Comparison of ENCODE assay signal across 21 cellular contexts in genomic region chr13:84563611-84564010, GRCh38.
DNase-seq lines count a peak whose midpoint lies in the region; ATAC-seq and TF ChIP-seq lines count a peak whose summit lies in the region.
"Had no signal": no experiment of that assay in that cellular context is flagged by ENCODE, and none has a peak within 500 bp of the region (broad histone marks: within the 10 kb centered on the region; RNA-seq: fewer than 3 reads in every experiment).

No MANE protein-coding gene starts in this region.

- no peaks in the 10 kb centered on the region for H3K27me3 ChIP-seq in GM23338 (ENCODE audit: insufficient read depth)
- H3K27me3 ChIP-seq in A673 (replicated peaks; ENCODE audit: insufficient read depth, low read depth, low read length, poor library complexity): no peaks in the 10 kb centered on the region
- H3K27me3 ChIP-seq: SJSA1 had no signal

- H3K4me2 ChIP-seq in GM23338: no peak overlapping the region

- no peak overlapping the region for H3K27ac ChIP-seq in GM23338 (ENCODE audit: low read depth)
- no peak overlapping the region for H3K27ac ChIP-seq in A673 (ENCODE audit: low read depth, low read length, poor library complexity, severe bottlenecking)
- H3K27ac ChIP-seq: RWPE1, SJSA1 had no signal

- H3K36me3 ChIP-seq in GM23338 (ENCODE audit: insufficient read depth) (no peaks in the 10 kb centered on the region), A673 (ENCODE audit: insufficient read depth, low read length, poor library complexity, severe bottlenecking) (no peaks in the 10 kb centered on the region)
- H3K36me3 ChIP-seq: SJSA1 had no signal

- CTCF ChIA-PET in A673 (lab: Charles Lee): no interaction called here

- TF ChIP-seq CTCF in GM23338 (conservative IDR thresholded peaks at IDR 0.05; ENCODE audit: low read depth in 2 of 2) (no peak), A673 (conservative IDR thresholded peaks at IDR 0.05; ENCODE audit: low read depth, low read length) (no peak)

- H3K36me3 Mint-ChIP-seq in GM23338 (ENCODE audit: low read depth) (peaks cover 17% of the 10 kb centered on the region), immature natural killer cell (peaks cover 0 to 3% (median 0%) of the 10 kb centered on the region in 3 donors)
- H3K36me3 Mint-ChIP-seq: CD4-positive, CD25-positive, alpha-beta regulatory T cell had no signal

- H3K9me3 Mint-ChIP-seq in GM23338 (peaks cover 21% of the 10 kb centered on the region), immature natural killer cell (peaks cover 8 to 26% (median 12%) of the 10 kb centered on the region in 6 donors)

- no peaks in the 10 kb centered on the region for H3K9me3 ChIP-seq in A673 (ENCODE audit: low read depth, low read length, poor library complexity, severe bottlenecking)
- H3K9me3 ChIP-seq: SJSA1 had no signal

- no peaks in the 10 kb centered on the region for H4K20me1 ChIP-seq in GM23338 (replicated peaks; ENCODE audit: insufficient read depth)

- H2AFZ ChIP-seq in GM23338: 0 out of 2 replicates have a peak overlapping the region, but pooled peaks have one; percentile 6

- no peaks in the 10 kb centered on the region for H3K27me3 Mint-ChIP-seq in GM23338 (ENCODE audit: insufficient read depth, low read depth, poor library complexity)
- no peaks in the 10 kb centered on the region for H3K27me3 Mint-ChIP-seq in immature natural killer cell (ENCODE audit: low read depth in 3 of 3)
- H3K27me3 Mint-ChIP-seq: B cell; CD4-positive, CD25-positive, alpha-beta regulatory T cell had no signal

- no TSS peak for BruUV-seq in A673 (replicated peaks; lab: Mats Ljungman, UMichigan)

- H3K4me3 Mint-ChIP-seq in GM23338 (no peak overlapping the region), immature natural killer cell (no peak overlapping the region)
- H3K4me3 Mint-ChIP-seq: B cell; CD4-positive, CD25-positive, alpha-beta regulatory T cell had no signal

- no peak for ATAC-seq in GM23338
- no peak for ATAC-seq in HG02970 (IDR thresholded peaks at IDR 0.05; ENCODE audit: low FRiP score, unreplicated experiment)
- ATAC-seq: GM12878, HepG2, PC-3 had no signal

- intact Hi-C loops in A673 (cut with micrococcal nuclease; ENCODE audit: unreplicated experiment): no loop called here

- no peaks in the 10 kb centered on the region for H3F3A ChIP-seq in GM23338 (replicated peaks; ENCODE audit: low read depth)

- H3K4me1 Mint-ChIP-seq in GM23338 (no peaks in the 10 kb centered on the region), immature natural killer cell (no peaks in the 10 kb centered on the region)
- H3K4me1 Mint-ChIP-seq: B cell; CD4-positive, CD25-positive, alpha-beta regulatory T cell had no signal

- POLR2A ChIA-PET in A673 (lab: Charles Lee; ENCODE audit: low non-redundant PET): interaction anchor here (0.7 kb wide), 1 partner anchor 63 kb away, joined by 3 read pairs; no protein-coding TSS in a partner anchor

- H3K27ac Mint-ChIP-seq in GM23338 (no peak overlapping the region; the same call in 1 of the 2 replicates), immature natural killer cell (no peak overlapping the region)
- H3K27ac Mint-ChIP-seq: B cell had no signal

- H3K9me2 ChIP-seq in GM23338 (ENCODE audit: insufficient read depth): peaks cover 4% of the 10 kb centered on the region

- no peaks in the 10 kb centered on the region for H3K79me2 ChIP-seq in GM23338 (replicated peaks; ENCODE audit: insufficient read depth)

- DNase-seq in GM23338 (ENCODE audit: low spot score) (no peak), NCI-H2081 treated with DMSO at 0.1 percent for 48 hours (lab: John Stamatoyannopoulos, UW) (peak; percentile 72), NCI-H526 treated with DMSO at 0.1 percent for 48 hours (lab: John Stamatoyannopoulos, UW) (peak; percentile 73), SHP77 treated with DMSO at 0.1 percent for 48 hours (lab: John Stamatoyannopoulos, UW) (peak; percentile 75), A673 (ENCODE audit: low spot score) (no peak), immature natural killer cell (no peak)
- no peak for DNase-seq in stimulated activated CD4-positive, alpha-beta T cell treated with anti-CD3 and anti-CD28 coated beads, Interleukin-4, amount 100 ng/mL, for 24 hours
- DNase-seq: CD4-positive, CD25-positive, alpha-beta regulatory T cell; GDM1; H7; KG1; NCI-H1694; NCI-H2227 treated with DMSO at 0.1 percent for 48 hours; PC-3; SW 1271 had no signal

- no peaks in the 10 kb centered on the region for H3K4me1 ChIP-seq in GM23338 (ENCODE audit: insufficient read depth)
- H3K4me1 ChIP-seq in A673 (ENCODE audit: insufficient read depth, low read length, poor library complexity, severe bottlenecking): no peaks in the 10 kb centered on the region
- H3K4me1 ChIP-seq: SJSA1 had no signal

- no peak overlapping the region for H3K4me3 ChIP-seq in GM23338
- no peak overlapping the region for H3K4me3 ChIP-seq in A673 (ENCODE audit: low read depth, low read length, poor library complexity, severe bottlenecking)
- H3K4me3 ChIP-seq: GM12878, SJSA1 had no signal

TF ChIP-seq in GM23338, 12 proteins besides CTCF, POLR2A, EP300 and RAD21 (continues in another document):
- TF ChIP-seq ETS1 (IDR thresholded peaks at IDR 0.05) (no peak), STAT1 (IDR thresholded peaks at IDR 0.05; ENCODE audit: unreplicated experiment) (no peak), EZH2 (IDR thresholded peaks at IDR 0.05; ENCODE audit: low read depth, unreplicated experiment) (no peak), EZH2phosphoT487 (IDR thresholded peaks at IDR 0.05; ENCODE audit: unreplicated experiment) (no peak), NANOG (IDR thresholded peaks at IDR 0.05; ENCODE audit: borderline replicate concordance) (no peak), CREB1 (CRISPR knock-in tag; IDR thresholded peaks at IDR 0.05; ENCODE audit: low read depth) (no peak), ZNF114 (CRISPR knock-in tag; IDR thresholded peaks at IDR 0.05) (no peak), POLR2AphosphoS5 (IDR thresholded peaks at IDR 0.05; ENCODE audit: low read depth) (no peak), JUNB (IDR thresholded peaks at IDR 0.05; ENCODE audit: unreplicated experiment) (no peak), ZNF331 (CRISPR knock-in tag; IDR thresholded peaks at IDR 0.05; ENCODE audit: low read depth) (no peak), REST (IDR thresholded peaks at IDR 0.05; ENCODE audit: unreplicated experiment) (no peak)

Comparison
In these comparisons a context has a peak if more than half of its experiments do, and no peak if none do; other contexts are left out.
1. DNase-seq: peak in NCI-H2081 treated with DMSO at 0.1 percent for 48 hours (single experiment), NCI-H526 treated with DMSO at 0.1 percent for 48 hours (single experiment) and SHP77 treated with DMSO at 0.1 percent for 48 hours (single experiment); none in GM23338 (single experiment), A673 (single experiment), immature natural killer cell (0 of 3) and stimulated activated CD4-positive, alpha-beta T cell treated with anti-CD3 and anti-CD28 coated beads, Interleukin-4, amount 100 ng/mL, for 24 hours (single experiment).